In the genomic region with DNA sequence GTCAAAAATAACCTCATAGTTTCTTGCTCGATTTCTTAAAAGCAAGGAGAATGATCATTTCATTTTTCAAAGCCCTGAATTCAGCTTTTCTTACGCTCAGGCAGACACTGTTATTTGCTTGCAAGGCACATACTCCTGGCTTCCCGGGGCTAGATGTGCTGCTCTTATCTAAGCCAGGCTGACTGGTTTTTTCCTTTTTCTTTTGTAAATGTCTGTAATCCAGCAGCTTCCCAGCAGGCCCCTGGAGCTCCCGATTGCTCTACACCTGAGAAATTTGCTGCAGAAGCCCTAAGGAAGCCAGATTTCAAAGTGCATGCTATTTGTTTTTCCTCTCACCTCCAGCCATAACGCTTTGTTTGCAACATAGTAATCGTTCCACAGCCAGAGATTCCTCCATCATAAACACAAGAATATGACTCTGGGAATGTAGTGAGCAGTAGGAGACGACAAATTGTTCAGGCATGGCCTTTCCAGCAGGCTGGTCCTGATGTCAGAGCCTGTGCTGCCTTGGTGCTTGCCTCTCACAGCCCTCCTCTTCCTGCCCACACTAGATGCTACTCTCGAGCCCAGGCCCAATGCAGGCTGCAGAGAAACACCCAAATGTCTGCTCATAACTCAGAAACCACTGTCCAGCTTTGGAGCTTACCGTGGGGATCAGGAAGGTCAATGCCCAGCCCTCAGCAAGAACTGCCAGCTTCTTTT, we compare ENCODE assay signal across 1 cellular context.
A peak's percentile ranks its signal among the peaks of the same experiment; 100 is the strongest.
TF ChIP-seq lines count a peak whose summit lies in the region.

No MANE protein-coding gene starts in this region.

TF ChIP-seq in H1, 55 proteins besides CTCF, POLR2A, EP300 and RAD21:
- TF ChIP-seq SAP30 (IDR thresholded peaks at IDR 0.05; ENCODE audit: insufficient read depth, insufficient replicate concordance, low read length) = no peak
- 0 out of 2 replicates have a peak, but pooled peaks have one; percentile 20 for TF ChIP-seq SP1 (IDR thresholded peaks at IDR 0.05; ENCODE audit: low read depth, low read length)
